Comparison of ENCODE assay signal across 24 cellular contexts in genomic region chr11:92249156-92249753, GRCh38. TPM values are rescaled to one million over a fixed set of nuclear protein-coding genes. Genes with fewer than 3 reads are reported as not detected.
"Had no signal": no experiment of that assay in that cellular context is flagged by ENCODE, and none has a peak within 500 bp of the region (broad histone marks: within the 10 kb centered on the region; RNA-seq: fewer than 3 reads in every experiment).

No MANE protein-coding gene starts in this region.

- H3K36me3 Mint-ChIP-seq: memory B cell; stimulated activated memory B cell treated with anti-CD40 and anti-IgM and Interleukin-4, amounts not matched to agents 10 μg/mL and 1 μg/mL and 100 μg/mL, for 72 hours had no signal

- H3K9me3 Mint-ChIP-seq: endodermal cell; natural killer cell treated with Interleukin-12 subunit alpha and Interleukin-12 subunit beta and Interleukin-15 and Interleukin-18, amount 100 ng/mL, for 72 hours had no signal

- H3K4me3 Mint-ChIP-seq: endodermal cell; memory B cell; mesothelial cell of epicardium; natural killer cell treated with Interleukin-12 subunit alpha and Interleukin-12 subunit beta and Interleukin-15 and Interleukin-18, amount 100 ng/mL, for 72 hours; stimulated activated memory B cell treated with anti-CD40 and anti-IgM and Interleukin-4, amounts not matched to agents 10 μg/mL and 1 μg/mL and 100 μg/mL, for 72 hours; stimulated activated naive CD8-positive, alpha-beta T cell treated with anti-CD3 and anti-CD28 coated beads, Interleukin-15, Interleukin-2, amounts not matched to agents 100 ng/mL and 50 ng/mL, for 24 hours had no signal

- H3K4me3 ChIP-seq: hepatocyte, left ventricle myocardium inferior, lower lobe of right lung, spleen, tibial artery, upper lobe of left lung, uterus had no signal

- ATAC-seq: left cardiac atrium; lower lobe of right lung; natural killer cell treated with Interleukin-12 subunit alpha and Interleukin-12 subunit beta and Interleukin-15 and Interleukin-18, amount 100 ng/mL, for 72 hours; sciatic nerve; stimulated activated memory B cell treated with anti-CD40 and anti-IgM and Interleukin-4, amounts not matched to agents 10 μg/mL and 1 μg/mL and 100 μg/mL, for 72 hours had no signal

- H3K9me3 ChIP-seq: left ventricle myocardium inferior, lower lobe of right lung, tibial artery, uterus had no signal

- DNase-seq: effector CD4-positive, alpha-beta T cell; endodermal cell; foreskin melanocyte; head of caudate nucleus; kidney; left cardiac atrium; left ventricle myocardium inferior; lower lobe of right lung; spleen; stimulated activated CD4-positive, alpha-beta T cell treated with anti-CD3 and anti-CD28 coated beads, Interleukin-15, amount 100 ng/mL, for 24 hours; stimulated activated CD4-positive, alpha-beta T cell treated with anti-CD3 and anti-CD28 coated beads, Interleukin-1b, Interleukin-23, amount 100 ng/mL, for 48 hours; stimulated activated CD4-positive, alpha-beta T cell treated with anti-CD3 and anti-CD28 coated beads, Interleukin-4, amount 100 ng/mL, for 24 hours; tibial artery; upper lobe of left lung; uterus had no signal

- FAIRE-seq: endothelial cell of umbilical vein, kidney had no signal

- H3K27ac ChIP-seq: hepatocyte, left ventricle myocardium inferior, lower lobe of right lung, spleen, tibial artery, upper lobe of left lung, uterus had no signal

- H3K4me1 Mint-ChIP-seq: memory B cell; stimulated activated memory B cell treated with anti-CD40 and anti-IgM and Interleukin-4, amounts not matched to agents 10 μg/mL and 1 μg/mL and 100 μg/mL, for 72 hours had no signal

- H3K36me3 ChIP-seq: left ventricle myocardium inferior, lower lobe of right lung, spleen, tibial artery, upper lobe of left lung, uterus had no signal

- H3K27me3 Mint-ChIP-seq: natural killer cell treated with Interleukin-12 subunit alpha and Interleukin-12 subunit beta and Interleukin-15 and Interleukin-18, amount 100 ng/mL, for 72 hours; stimulated activated memory B cell treated with anti-CD40 and anti-IgM and Interleukin-4, amounts not matched to agents 10 μg/mL and 1 μg/mL and 100 μg/mL, for 72 hours; stimulated activated naive CD8-positive, alpha-beta T cell treated with anti-CD3 and anti-CD28 coated beads, Interleukin-15, Interleukin-2, amounts not matched to agents 100 ng/mL and 50 ng/mL, for 24 hours had no signal

- H3K27ac Mint-ChIP-seq: endodermal cell; memory B cell; mesothelial cell of epicardium; natural killer cell treated with Interleukin-12 subunit alpha and Interleukin-12 subunit beta and Interleukin-15 and Interleukin-18, amount 100 ng/mL, for 72 hours; stimulated activated memory B cell treated with anti-CD40 and anti-IgM and Interleukin-4, amounts not matched to agents 10 μg/mL and 1 μg/mL and 100 μg/mL, for 72 hours; stimulated activated naive CD8-positive, alpha-beta T cell treated with anti-CD3 and anti-CD28 coated beads, Interleukin-15, Interleukin-2, amounts not matched to agents 100 ng/mL and 50 ng/mL, for 24 hours had no signal

- H3K4me1 ChIP-seq: left ventricle myocardium inferior, lower lobe of right lung, spleen, upper lobe of left lung, uterus had no signal

RNA-seq across cellular contexts. Expression of gene FAT3, which starts 24.6 kb away (rescaled TPM):
- total RNA-seq: dermis microvascular lymphatic vessel endothelial cell; natural killer cell treated with Interleukin-12 subunit alpha and Interleukin-12 subunit beta and Interleukin-15 and Interleukin-18, amount 100 ng/mL, for 72 hours had no signal
